Comparison of ENCODE assay signal across 1 cellular context in genomic region chr4:2761035-2761923, GRCh38.
A peak's percentile ranks its signal among the peaks of the same experiment; 100 is the strongest.
TF ChIP-seq lines count a peak whose summit lies in the region.

No MANE protein-coding gene starts in this region.

TF ChIP-seq in HepG2, 621 proteins besides CTCF, POLR2A, EP300 and RAD21 (continued from another document and continues in another):
- no peak for TF ChIP-seq ZNF562 (CRISPR knock-in tag; IDR thresholded peaks at IDR 0.05; ENCODE audit: borderline replicate concordance)
- no peak for TF ChIP-seq ZNF772 (CRISPR knock-in tag; IDR thresholded peaks at IDR 0.05)
- TF ChIP-seq, protein P1, sequence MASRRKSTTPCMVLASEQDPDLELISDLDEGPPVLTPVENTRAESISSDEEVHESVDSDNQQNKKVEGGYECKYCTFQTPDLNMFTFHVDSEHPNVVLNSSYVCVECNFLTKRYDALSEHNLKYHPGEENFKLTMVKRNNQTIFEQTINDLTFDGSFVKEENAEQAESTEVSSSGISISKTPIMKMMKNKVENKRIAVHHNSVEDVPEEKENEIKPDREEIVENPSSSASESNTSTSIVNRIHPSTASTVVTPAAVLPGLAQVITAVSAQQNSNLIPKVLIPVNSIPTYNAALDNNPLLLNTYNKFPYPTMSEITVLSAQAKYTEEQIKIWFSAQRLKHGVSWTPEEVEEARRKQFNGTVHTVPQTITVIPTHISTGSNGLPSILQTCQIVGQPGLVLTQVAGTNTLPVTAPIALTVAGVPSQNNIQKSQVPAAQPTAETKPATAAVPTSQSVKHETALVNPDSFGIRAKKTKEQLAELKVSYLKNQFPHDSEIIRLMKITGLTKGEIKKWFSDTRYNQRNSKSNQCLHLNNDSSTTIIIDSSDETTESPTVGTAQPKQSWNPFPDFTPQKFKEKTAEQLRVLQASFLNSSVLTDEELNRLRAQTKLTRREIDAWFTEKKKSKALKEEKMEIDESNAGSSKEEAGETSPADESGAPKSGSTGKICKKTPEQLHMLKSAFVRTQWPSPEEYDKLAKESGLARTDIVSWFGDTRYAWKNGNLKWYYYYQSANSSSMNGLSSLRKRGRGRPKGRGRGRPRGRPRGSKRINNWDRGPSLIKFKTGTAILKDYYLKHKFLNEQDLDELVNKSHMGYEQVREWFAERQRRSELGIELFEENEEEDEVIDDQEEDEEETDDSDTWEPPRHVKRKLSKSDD (CRISPR knock-in tag; IDR thresholded peaks at IDR 0.05; ENCODE audit: low read depth) = 0 out of 2 replicates have a peak, but pooled peaks have one; percentile 30
- peak; percentile 85 for TF ChIP-seq ZBTB7B (CRISPR knock-in tag; IDR thresholded peaks at IDR 0.05)
- TF ChIP-seq MYC (CRISPR knock-in tag; IDR thresholded peaks at IDR 0.05; ENCODE audit: borderline replicate concordance) = peak; percentile 44; the same call in 1 of the 2 replicates
- TF ChIP-seq ZFP90 (CRISPR knock-in tag; IDR thresholded peaks at IDR 0.05; ENCODE audit: borderline replicate concordance) = 0 out of 2 replicates have a peak, but pooled peaks have one; percentile 43
- TF ChIP-seq NR2F1 (CRISPR knock-in tag; IDR thresholded peaks at IDR 0.05) = 0 out of 4 replicates have a peak, but pooled peaks of 1 of the 2 experiments have one; percentile 23
- TF ChIP-seq FOXA3 (CRISPR knock-in tag; IDR thresholded peaks at IDR 0.05) = peak; percentile 76
- no peak for TF ChIP-seq ZNF713 (CRISPR knock-in tag; IDR thresholded peaks at IDR 0.05)
- TF ChIP-seq TEAD3 (CRISPR knock-in tag; optimal IDR thresholded peaks at IDR 0.05; ENCODE audit: borderline replicate concordance) = peak; percentile 67
- TF ChIP-seq ZNF44 (CRISPR knock-in tag; IDR thresholded peaks at IDR 0.05) = peak; percentile 27; the same call in 1 of the 2 replicates
- peak; percentile 70; the same call in 1 of the 2 replicates for TF ChIP-seq HOXA3 (CRISPR knock-in tag; IDR thresholded peaks at IDR 0.05)
- 0 out of 2 replicates have a peak, but pooled peaks have one; percentile 35 for TF ChIP-seq ZNF782 (CRISPR knock-in tag; IDR thresholded peaks at IDR 0.05; ENCODE audit: borderline replicate concordance)
- TF ChIP-seq HINFP (CRISPR knock-in tag; IDR thresholded peaks at IDR 0.05; ENCODE audit: low read depth) = peak; percentile 50; the same call in 1 of the 2 replicates
- TF ChIP-seq, protein P2, sequence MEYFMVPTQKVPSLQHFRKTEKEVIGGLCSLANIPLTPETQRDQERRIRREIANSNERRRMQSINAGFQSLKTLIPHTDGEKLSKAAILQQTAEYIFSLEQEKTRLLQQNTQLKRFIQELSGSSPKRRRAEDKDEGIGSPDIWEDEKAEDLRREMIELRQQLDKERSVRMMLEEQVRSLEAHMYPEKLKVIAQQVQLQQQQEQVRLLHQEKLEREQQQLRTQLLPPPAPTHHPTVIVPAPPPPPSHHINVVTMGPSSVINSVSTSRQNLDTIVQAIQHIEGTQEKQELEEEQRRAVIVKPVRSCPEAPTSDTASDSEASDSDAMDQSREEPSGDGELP (IDR thresholded peaks at IDR 0.05; ENCODE audit: borderline replicate concordance, low read depth) = peak; percentile 6; the same call in 1 of the 2 replicates
- peak; percentile 75 for TF ChIP-seq FOSL2 (CRISPR knock-in tag; IDR thresholded peaks at IDR 0.05)
- no peak for TF ChIP-seq SIX1 (CRISPR knock-in tag; IDR thresholded peaks at IDR 0.05; ENCODE audit: borderline replicate concordance)
- no peak; the same call in 1 of the 2 replicates for TF ChIP-seq ZBTB21 (CRISPR knock-in tag; IDR thresholded peaks at IDR 0.05)
- 0 out of 2 replicates have a peak, but pooled peaks have one; percentile 34 for TF ChIP-seq UBTF (CRISPR knock-in tag; IDR thresholded peaks at IDR 0.05)
- TF ChIP-seq ZMYM2 (CRISPR knock-in tag; IDR thresholded peaks at IDR 0.05) = peak; percentile 74
- peak; percentile 21; the same call in 1 of the 2 replicates for TF ChIP-seq NCOA2 (CRISPR knock-in tag; IDR thresholded peaks at IDR 0.05)
- no peak for TF ChIP-seq HMG20A (CRISPR knock-in tag; IDR thresholded peaks at IDR 0.05; ENCODE audit: borderline replicate concordance)
- TF ChIP-seq ZNF792 (CRISPR knock-in tag; IDR thresholded peaks at IDR 0.05) = peak; percentile 65; the same call in 1 of the 2 replicates
- no peak for TF ChIP-seq ZNF337 (CRISPR knock-in tag; IDR thresholded peaks at IDR 0.05; ENCODE audit: borderline replicate concordance, low read depth)
- no peak for TF ChIP-seq SMAD3 (CRISPR knock-in tag; IDR thresholded peaks at IDR 0.05)
- TF ChIP-seq, protein P3, sequence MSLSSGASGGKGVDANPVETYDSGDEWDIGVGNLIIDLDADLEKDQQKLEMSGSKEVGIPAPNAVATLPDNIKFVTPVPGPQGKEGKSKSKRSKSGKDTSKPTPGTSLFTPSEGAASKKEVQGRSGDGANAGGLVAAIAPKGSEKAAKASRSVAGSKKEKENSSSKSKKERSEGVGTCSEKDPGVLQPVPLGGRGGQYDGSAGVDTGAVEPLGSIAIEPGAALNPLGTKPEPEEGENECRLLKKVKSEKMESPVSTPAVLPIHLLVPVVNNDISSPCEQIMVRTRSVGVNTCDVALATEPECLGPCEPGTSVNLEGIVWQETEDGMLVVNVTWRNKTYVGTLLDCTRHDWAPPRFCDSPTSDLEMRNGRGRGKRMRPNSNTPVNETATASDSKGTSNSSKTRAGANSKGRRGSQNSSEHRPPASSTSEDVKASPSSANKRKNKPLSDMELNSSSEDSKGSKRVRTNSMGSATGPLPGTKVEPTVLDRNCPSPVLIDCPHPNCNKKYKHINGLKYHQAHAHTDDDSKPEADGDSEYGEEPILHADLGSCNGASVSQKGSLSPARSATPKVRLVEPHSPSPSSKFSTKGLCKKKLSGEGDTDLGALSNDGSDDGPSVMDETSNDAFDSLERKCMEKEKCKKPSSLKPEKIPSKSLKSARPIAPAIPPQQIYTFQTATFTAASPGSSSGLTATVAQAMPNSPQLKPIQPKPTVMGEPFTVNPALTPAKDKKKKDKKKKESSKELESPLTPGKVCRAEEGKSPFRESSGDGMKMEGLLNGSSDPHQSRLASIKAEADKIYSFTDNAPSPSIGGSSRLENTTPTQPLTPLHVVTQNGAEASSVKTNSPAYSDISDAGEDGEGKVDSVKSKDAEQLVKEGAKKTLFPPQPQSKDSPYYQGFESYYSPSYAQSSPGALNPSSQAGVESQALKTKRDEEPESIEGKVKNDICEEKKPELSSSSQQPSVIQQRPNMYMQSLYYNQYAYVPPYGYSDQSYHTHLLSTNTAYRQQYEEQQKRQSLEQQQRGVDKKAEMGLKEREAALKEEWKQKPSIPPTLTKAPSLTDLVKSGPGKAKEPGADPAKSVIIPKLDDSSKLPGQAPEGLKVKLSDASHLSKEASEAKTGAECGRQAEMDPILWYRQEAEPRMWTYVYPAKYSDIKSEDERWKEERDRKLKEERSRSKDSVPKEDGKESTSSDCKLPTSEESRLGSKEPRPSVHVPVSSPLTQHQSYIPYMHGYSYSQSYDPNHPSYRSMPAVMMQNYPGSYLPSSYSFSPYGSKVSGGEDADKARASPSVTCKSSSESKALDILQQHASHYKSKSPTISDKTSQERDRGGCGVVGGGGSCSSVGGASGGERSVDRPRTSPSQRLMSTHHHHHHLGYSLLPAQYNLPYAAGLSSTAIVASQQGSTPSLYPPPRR (CRISPR knock-in tag; IDR thresholded peaks at IDR 0.05; ENCODE audit: borderline replicate concordance) = peak; percentile 67; the same call in 1 of the 2 replicates
- no peak for TF ChIP-seq DR1 (CRISPR knock-in tag; IDR thresholded peaks at IDR 0.05)
- 0 out of 2 replicates have a peak, but pooled peaks have one; percentile 2 for TF ChIP-seq POGZ (CRISPR knock-in tag; IDR thresholded peaks at IDR 0.05)
- TF ChIP-seq ZSCAN25 (CRISPR knock-in tag; IDR thresholded peaks at IDR 0.05) = peak; percentile 7; the same call in 1 of the 2 replicates
- peak; percentile 73; the same call in 1 of the 2 replicates for TF ChIP-seq DPF2 (CRISPR knock-in tag; IDR thresholded peaks at IDR 0.05; ENCODE audit: borderline replicate concordance, low read depth)
- TF ChIP-seq FOXJ3 (CRISPR knock-in tag; IDR thresholded peaks at IDR 0.05; ENCODE audit: borderline replicate concordance) = peak; percentile 53; the same call in 1 of the 2 replicates
- 0 out of 2 replicates have a peak, but pooled peaks have one; percentile 27 for TF ChIP-seq RARA (CRISPR knock-in tag; IDR thresholded peaks at IDR 0.05)
- TF ChIP-seq ATF5 (CRISPR knock-in tag; IDR thresholded peaks at IDR 0.05; ENCODE audit: low read depth) = no peak
- peak; percentile 69; the same call in 1 of the 2 replicates for TF ChIP-seq RXRB (CRISPR knock-in tag; IDR thresholded peaks at IDR 0.05; ENCODE audit: borderline replicate concordance)
- TF ChIP-seq PBX3 (CRISPR knock-in tag; IDR thresholded peaks at IDR 0.05; ENCODE audit: borderline replicate concordance) = no peak
- TF ChIP-seq ZNF180 (CRISPR knock-in tag; IDR thresholded peaks at IDR 0.05; ENCODE audit: borderline replicate concordance, low read depth) = no peak
- no peak for TF ChIP-seq TFDP2 (CRISPR knock-in tag; IDR thresholded peaks at IDR 0.05)
- TF ChIP-seq, protein P4, sequence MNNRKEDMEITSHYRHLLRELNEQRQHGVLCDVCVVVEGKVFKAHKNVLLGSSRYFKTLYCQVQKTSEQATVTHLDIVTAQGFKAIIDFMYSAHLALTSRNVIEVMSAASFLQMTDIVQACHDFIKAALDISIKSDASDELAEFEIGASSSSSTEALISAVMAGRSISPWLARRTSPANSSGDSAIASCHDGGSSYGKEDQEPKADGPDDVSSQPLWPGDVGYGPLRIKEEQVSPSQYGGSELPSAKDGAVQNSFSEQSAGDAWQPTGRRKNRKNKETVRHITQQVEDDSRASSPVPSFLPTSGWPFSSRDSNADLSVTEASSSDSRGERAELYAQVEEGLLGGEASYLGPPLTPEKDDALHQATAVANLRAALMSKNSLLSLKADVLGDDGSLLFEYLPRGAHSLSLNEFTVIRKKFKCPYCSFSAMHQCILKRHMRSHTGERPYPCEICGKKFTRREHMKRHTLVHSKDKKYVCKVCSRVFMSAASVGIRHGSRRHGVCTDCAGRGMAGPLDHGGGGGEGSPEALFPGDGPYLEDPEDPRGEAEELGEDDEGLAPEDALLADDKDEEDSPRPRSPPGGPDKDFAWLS (CRISPR knock-in tag; IDR thresholded peaks at IDR 0.05; ENCODE audit: borderline replicate concordance) = no peak
- TF ChIP-seq ZNF121 (CRISPR knock-in tag; IDR thresholded peaks at IDR 0.05) = peak; percentile 39; the same call in 1 of the 2 replicates
- TF ChIP-seq SATB2 (CRISPR knock-in tag; IDR thresholded peaks at IDR 0.05) = no peak
- peak; percentile 89 for TF ChIP-seq ZNF343 (CRISPR knock-in tag; IDR thresholded peaks at IDR 0.05)
- TF ChIP-seq TBX2 (CRISPR knock-in tag; IDR thresholded peaks at IDR 0.05; ENCODE audit: borderline replicate concordance) = peak; percentile 24
- peak; percentile 75 for TF ChIP-seq DMAP1 (CRISPR knock-in tag; IDR thresholded peaks at IDR 0.05)
- no peak for TF ChIP-seq ZNF83 (CRISPR knock-in tag; IDR thresholded peaks at IDR 0.05; ENCODE audit: borderline replicate concordance)
- TF ChIP-seq SKI (IDR thresholded peaks at IDR 0.05; ENCODE audit: partially characterized antibody) = peak; percentile 9
